1 cellular context compared by ENCODE assay signal in the genomic region with DNA sequence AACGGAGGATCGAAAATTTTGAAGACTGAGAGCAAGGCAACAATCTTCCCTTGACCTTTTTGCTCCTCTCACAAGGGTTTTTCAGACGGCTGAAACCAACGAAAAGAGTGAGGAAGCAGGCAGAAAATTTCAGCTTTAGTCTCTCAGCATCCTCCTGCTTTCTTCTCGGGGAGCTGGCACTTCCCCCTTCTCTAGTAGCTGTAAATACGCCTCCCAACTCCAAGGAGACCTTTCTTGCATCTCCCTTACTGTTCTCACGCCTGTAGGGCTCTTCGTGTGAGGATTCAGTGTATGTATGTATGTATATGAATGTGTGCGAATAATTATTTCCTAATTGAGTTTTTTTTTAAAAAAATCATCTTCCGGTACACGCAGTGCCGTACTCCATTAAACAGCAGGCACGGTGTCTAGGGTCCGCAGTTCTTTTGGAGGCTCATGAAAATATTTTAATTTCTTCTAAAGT.
TF ChIP-seq lines count a peak whose summit lies in the region.

No MANE protein-coding gene starts in this region.

TF ChIP-seq in H1, 55 proteins besides CTCF, POLR2A, EP300 and RAD21 (continued from another document):
- TF ChIP-seq, protein P1, sequence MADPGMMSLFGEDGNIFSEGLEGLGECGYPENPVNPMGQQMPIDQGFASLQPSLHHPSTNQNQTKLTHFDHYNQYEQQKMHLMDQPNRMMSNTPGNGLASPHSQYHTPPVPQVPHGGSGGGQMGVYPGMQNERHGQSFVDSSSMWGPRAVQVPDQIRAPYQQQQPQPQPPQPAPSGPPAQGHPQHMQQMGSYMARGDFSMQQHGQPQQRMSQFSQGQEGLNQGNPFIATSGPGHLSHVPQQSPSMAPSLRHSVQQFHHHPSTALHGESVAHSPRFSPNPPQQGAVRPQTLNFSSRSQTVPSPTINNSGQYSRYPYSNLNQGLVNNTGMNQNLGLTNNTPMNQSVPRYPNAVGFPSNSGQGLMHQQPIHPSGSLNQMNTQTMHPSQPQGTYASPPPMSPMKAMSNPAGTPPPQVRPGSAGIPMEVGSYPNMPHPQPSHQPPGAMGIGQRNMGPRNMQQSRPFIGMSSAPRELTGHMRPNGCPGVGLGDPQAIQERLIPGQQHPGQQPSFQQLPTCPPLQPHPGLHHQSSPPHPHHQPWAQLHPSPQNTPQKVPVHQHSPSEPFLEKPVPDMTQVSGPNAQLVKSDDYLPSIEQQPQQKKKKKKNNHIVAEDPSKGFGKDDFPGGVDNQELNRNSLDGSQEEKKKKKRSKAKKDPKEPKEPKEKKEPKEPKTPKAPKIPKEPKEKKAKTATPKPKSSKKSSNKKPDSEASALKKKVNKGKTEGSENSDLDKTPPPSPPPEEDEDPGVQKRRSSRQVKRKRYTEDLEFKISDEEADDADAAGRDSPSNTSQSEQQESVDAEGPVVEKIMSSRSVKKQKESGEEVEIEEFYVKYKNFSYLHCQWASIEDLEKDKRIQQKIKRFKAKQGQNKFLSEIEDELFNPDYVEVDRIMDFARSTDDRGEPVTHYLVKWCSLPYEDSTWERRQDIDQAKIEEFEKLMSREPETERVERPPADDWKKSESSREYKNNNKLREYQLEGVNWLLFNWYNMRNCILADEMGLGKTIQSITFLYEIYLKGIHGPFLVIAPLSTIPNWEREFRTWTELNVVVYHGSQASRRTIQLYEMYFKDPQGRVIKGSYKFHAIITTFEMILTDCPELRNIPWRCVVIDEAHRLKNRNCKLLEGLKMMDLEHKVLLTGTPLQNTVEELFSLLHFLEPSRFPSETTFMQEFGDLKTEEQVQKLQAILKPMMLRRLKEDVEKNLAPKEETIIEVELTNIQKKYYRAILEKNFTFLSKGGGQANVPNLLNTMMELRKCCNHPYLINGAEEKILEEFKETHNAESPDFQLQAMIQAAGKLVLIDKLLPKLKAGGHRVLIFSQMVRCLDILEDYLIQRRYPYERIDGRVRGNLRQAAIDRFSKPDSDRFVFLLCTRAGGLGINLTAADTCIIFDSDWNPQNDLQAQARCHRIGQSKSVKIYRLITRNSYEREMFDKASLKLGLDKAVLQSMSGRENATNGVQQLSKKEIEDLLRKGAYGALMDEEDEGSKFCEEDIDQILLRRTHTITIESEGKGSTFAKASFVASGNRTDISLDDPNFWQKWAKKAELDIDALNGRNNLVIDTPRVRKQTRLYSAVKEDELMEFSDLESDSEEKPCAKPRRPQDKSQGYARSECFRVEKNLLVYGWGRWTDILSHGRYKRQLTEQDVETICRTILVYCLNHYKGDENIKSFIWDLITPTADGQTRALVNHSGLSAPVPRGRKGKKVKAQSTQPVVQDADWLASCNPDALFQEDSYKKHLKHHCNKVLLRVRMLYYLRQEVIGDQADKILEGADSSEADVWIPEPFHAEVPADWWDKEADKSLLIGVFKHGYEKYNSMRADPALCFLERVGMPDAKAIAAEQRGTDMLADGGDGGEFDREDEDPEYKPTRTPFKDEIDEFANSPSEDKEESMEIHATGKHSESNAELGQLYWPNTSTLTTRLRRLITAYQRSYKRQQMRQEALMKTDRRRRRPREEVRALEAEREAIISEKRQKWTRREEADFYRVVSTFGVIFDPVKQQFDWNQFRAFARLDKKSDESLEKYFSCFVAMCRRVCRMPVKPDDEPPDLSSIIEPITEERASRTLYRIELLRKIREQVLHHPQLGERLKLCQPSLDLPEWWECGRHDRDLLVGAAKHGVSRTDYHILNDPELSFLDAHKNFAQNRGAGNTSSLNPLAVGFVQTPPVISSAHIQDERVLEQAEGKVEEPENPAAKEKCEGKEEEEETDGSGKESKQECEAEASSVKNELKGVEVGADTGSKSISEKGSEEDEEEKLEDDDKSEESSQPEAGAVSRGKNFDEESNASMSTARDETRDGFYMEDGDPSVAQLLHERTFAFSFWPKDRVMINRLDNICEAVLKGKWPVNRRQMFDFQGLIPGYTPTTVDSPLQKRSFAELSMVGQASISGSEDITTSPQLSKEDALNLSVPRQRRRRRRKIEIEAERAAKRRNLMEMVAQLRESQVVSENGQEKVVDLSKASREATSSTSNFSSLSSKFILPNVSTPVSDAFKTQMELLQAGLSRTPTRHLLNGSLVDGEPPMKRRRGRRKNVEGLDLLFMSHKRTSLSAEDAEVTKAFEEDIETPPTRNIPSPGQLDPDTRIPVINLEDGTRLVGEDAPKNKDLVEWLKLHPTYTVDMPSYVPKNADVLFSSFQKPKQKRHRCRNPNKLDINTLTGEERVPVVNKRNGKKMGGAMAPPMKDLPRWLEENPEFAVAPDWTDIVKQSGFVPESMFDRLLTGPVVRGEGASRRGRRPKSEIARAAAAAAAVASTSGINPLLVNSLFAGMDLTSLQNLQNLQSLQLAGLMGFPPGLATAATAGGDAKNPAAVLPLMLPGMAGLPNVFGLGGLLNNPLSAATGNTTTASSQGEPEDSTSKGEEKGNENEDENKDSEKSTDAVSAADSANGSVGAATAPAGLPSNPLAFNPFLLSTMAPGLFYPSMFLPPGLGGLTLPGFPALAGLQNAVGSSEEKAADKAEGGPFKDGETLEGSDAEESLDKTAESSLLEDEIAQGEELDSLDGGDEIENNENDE (IDR thresholded peaks at IDR 0.05; ENCODE audit: insufficient replicate concordance, low read length), result no peak
- TF ChIP-seq NANOG (IDR thresholded peaks at IDR 0.05; ENCODE audit: insufficient read depth, low read depth, low read length, poor library complexity, severe bottlenecking) (no peak), SP2 (IDR thresholded peaks at IDR 0.05; ENCODE audit: low read length) (no peak), PHF8 (conservative IDR thresholded peaks at IDR 0.05; ENCODE audit: low read depth, low read length) (no peak), GTF2F1 (IDR thresholded peaks at IDR 0.05; ENCODE audit: borderline replicate concordance, low read depth, low read length) (no peak), SAP30 (IDR thresholded peaks at IDR 0.05; ENCODE audit: insufficient read depth, insufficient replicate concordance, low read length) (no peak), TCF12 (IDR thresholded peaks at IDR 0.05; ENCODE audit: low read depth, low read length) (no peak), BRCA1 (IDR thresholded peaks at IDR 0.05; ENCODE audit: low read depth, low read length) (no peak)
